In genomic region chr1:35834218-35834617, GRCh38 we compare ENCODE assay signal across 19 cellular contexts.
"Had no signal": no experiment of that assay in that cellular context is flagged by ENCODE, and none has a peak within 500 bp of the region (broad histone marks: within the 10 kb centered on the region; RNA-seq: fewer than 3 reads in every experiment).

No MANE protein-coding gene starts in this region.

- H3K4me3 Mint-ChIP-seq: dendritic cell treated with granulocyte-macrophage colony-stimulating factor and Interleukin-4, amounts not matched to agents 40 ng/mL and 50 ng/mL, for 4 days; naive thymus-derived CD8-positive, alpha-beta T cell; type B pancreatic cell had no signal

- H3K4me1 Mint-ChIP-seq: naive thymus-derived CD8-positive, alpha-beta T cell had no signal

- DNase-seq: esophagus squamous epithelium; foreskin fibroblast; kidney; left colon; left ventricle myocardium superior; mesenchymal stem cell; naive thymus-derived CD8-positive, alpha-beta T cell; right cardiac atrium; stimulated activated CD4-positive, alpha-beta T cell treated with anti-CD3 and anti-CD28 coated beads, Interleukin-2, amount 100 ng/mL, for 48 hours; stimulated activated naive CD8-positive, alpha-beta T cell treated with anti-CD3 and anti-CD28 coated beads, Interleukin-15, Interleukin-2, amounts not matched to agents 100 U/mL and 50 U/mL, for 24 hours; thyroid gland; uterus had no signal

- H3K4me1 ChIP-seq: gastroesophageal sphincter, thyroid gland, uterus had no signal

- H3K9me3 Mint-ChIP-seq: dendritic cell treated with granulocyte-macrophage colony-stimulating factor and Interleukin-4, amounts not matched to agents 40 ng/mL and 50 ng/mL, for 4 days; type B pancreatic cell had no signal

- H3K27me3 ChIP-seq: esophagus squamous epithelium, gastroesophageal sphincter, neutrophil, suprapubic skin, thyroid gland, uterus had no signal

- H3K27me3 Mint-ChIP-seq: dendritic cell treated with granulocyte-macrophage colony-stimulating factor and Interleukin-4, amounts not matched to agents 40 ng/mL and 50 ng/mL, for 4 days; naive thymus-derived CD8-positive, alpha-beta T cell; type B pancreatic cell had no signal

- H3K27ac Mint-ChIP-seq: dendritic cell treated with granulocyte-macrophage colony-stimulating factor and Interleukin-4, amounts not matched to agents 40 ng/mL and 50 ng/mL, for 4 days; type B pancreatic cell had no signal

- ATAC-seq: gastroesophageal sphincter; left colon; left ventricle myocardium superior; naive thymus-derived CD8-positive, alpha-beta T cell; right cardiac atrium; stimulated activated naive CD8-positive, alpha-beta T cell treated with anti-CD3 and anti-CD28 coated beads, Interleukin-15, Interleukin-2, amounts not matched to agents 100 U/mL and 50 U/mL, for 24 hours had no signal

- H3K27ac ChIP-seq: esophagus squamous epithelium, gastroesophageal sphincter, neutrophil, suprapubic skin, thyroid gland, uterus had no signal

- H3K9me3 ChIP-seq: esophagus squamous epithelium, gastroesophageal sphincter, neutrophil, suprapubic skin, thyroid gland, uterus had no signal

- H3K4me3 ChIP-seq: esophagus squamous epithelium, gastroesophageal sphincter, lung, smooth muscle cell, suprapubic skin, thyroid gland, uterus had no signal

- H3K36me3 ChIP-seq: uterus had no signal
